ENCODE assay signal across 8 cellular contexts in the genomic region with DNA sequence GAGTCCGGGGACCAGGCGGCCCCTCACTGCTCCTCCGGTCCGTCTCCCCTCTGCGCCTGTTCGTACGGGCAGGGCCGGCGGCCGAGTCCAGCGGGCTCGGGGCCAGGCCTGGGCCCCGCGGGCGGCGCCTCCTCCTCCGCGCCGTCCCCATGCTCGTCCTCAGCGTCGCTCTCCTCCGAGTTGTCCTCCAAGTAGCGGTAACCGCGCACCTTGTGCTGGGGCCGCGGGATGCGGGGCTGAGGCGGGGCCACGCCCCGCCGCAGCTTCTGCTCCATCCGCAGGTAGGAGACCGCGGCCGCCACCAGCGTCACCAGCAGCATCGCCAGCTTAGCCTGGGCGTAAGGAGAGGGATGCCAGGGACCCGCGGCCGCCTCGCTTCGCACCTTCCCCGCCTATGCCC. TPM values are rescaled to one million over a fixed set of nuclear protein-coding genes. Genes with fewer than 3 reads are reported as not detected.
"Had no signal": no experiment of that assay in that cellular context is flagged by ENCODE, and none has a peak within 500 bp of the region (broad histone marks: within the 10 kb centered on the region; RNA-seq: fewer than 3 reads in every experiment).

No MANE protein-coding gene starts in this region.

RNA-seq across cellular contexts. Expression of a gene that starts 37.3 kb away (rescaled TPM):
- total RNA-seq: activated CD8-positive, alpha-beta T cell treated with anti-CD3 and anti-CD28 coated beads for 36 hours; activated naive CD8-positive, alpha-beta T cell treated with anti-CD3 and anti-CD28 coated beads for 36 hours; activated T-cell treated with anti-CD3 and anti-CD28 coated beads, Interleukin-2, amount 50 U/mL, for 72 hours; activated T-helper 2 cell treated with anti-CD3 and anti-CD28 coated beads, Interferon-gamma antibody, Interleukin-2, Interleukin-4, amounts not matched to agents 10 μg/mL and 5 μg/mL and 100 μg/mL, durations not matched to agents 14 hours and 24 hours and 36 hours; K562; PC-3; SJSA1; T-helper 1 cell treated with Interleukin-12 subunit alpha and Interleukin-12 subunit beta and Interleukin-4 antibody, amounts not matched to agents 30 ng/mL and 1 ng/mL, for 36 hours had no signal
- polyA plus RNA-seq: K562 had no signal
